18 cellular contexts compared by ENCODE assay signal in genomic region chr16:28991687-28992086, GRCh38. TPM values are rescaled to one million over a fixed set of nuclear protein-coding genes. Genes with fewer than 3 reads are reported as not detected.
"Had no signal": no experiment of that assay in that cellular context is flagged by ENCODE, and none has a peak within 500 bp of the region (broad histone marks: within the 10 kb centered on the region; RNA-seq: fewer than 3 reads in every experiment).

No MANE protein-coding gene starts in this region.

- H3K27me3 ChIP-seq: brain microvascular endothelial cell, hepatocyte, stomach had no signal

- DNase-seq: activated B cell treated with CpG ODN at 0.5 μM for 24 hours; activated CD4-positive, alpha-beta T cell treated with anti-CD3 and anti-CD28 coated beads, Interleukin-2, amount 50 U/mL, for 4 hours; activated CD8-positive, alpha-beta memory T cell treated with anti-CD3 and anti-CD28 coated beads, Interleukin-2, amount 50 U/mL, for 4 hours; activated naive CD4-positive, alpha-beta T cell treated with anti-CD3 and anti-CD28 coated beads for 36 hours; amygdala; brain microvascular endothelial cell; cerebellar nuclear complex; kidney; left ventricle myocardium superior; mesenchymal stem cell; stomach; T-helper 1 cell had no signal

- H3K4me1 ChIP-seq: stomach had no signal

- H3K79me2 ChIP-seq: hepatocyte had no signal

- H3K27me3 Mint-ChIP-seq: activated B cell treated with CpG ODN at 0.5 μM for 24 hours had no signal

- H2AFZ ChIP-seq: hepatocyte had no signal

- ATAC-seq: left ventricle myocardium superior had no signal

- H3K4me3 Mint-ChIP-seq: activated B cell treated with CpG ODN at 0.5 μM for 24 hours; activated naive CD4-positive, alpha-beta T cell treated with anti-CD3 and anti-CD28 coated beads for 36 hours; dendritic cell treated with granulocyte-macrophage colony-stimulating factor and Interleukin-4, amounts not matched to agents 40 ng/mL and 50 ng/mL, for 4 days had no signal

- H3K4me2 ChIP-seq: hepatocyte had no signal

- H3K27ac Mint-ChIP-seq: activated B cell treated with CpG ODN at 0.5 μM for 24 hours; dendritic cell treated with granulocyte-macrophage colony-stimulating factor and Interleukin-4, amounts not matched to agents 40 ng/mL and 50 ng/mL, for 4 days had no signal

- H3K4me1 Mint-ChIP-seq: activated B cell treated with CpG ODN at 0.5 μM for 24 hours had no signal

- H3K27ac ChIP-seq: brain microvascular endothelial cell, hepatocyte, skin epidermis, stomach, thoracic aorta had no signal

- H3K4me3 ChIP-seq: hepatocyte, skin epidermis, stomach, thoracic aorta had no signal

RNA-seq across cellular contexts. Expression of gene CD19, which starts 59.9 kb away (rescaled TPM):
- total RNA-seq: activated T-helper 1 cell treated with anti-CD3 and anti-CD28 coated beads, Interleukin-12 subunit alpha, Interleukin-12 subunit beta, Interleukin-2, Interleukin-4 antibody, amounts not matched to agents 30 ng/mL and 10 ng/mL and 1 ng/mL, durations not matched to agents 14 hours and 24 hours and 36 hours; epithelial cell of proximal tubule; hepatocyte; left ventricle myocardium superior; thoracic aorta had no signal
